13 cellular contexts compared by ENCODE assay signal in the genomic region with DNA sequence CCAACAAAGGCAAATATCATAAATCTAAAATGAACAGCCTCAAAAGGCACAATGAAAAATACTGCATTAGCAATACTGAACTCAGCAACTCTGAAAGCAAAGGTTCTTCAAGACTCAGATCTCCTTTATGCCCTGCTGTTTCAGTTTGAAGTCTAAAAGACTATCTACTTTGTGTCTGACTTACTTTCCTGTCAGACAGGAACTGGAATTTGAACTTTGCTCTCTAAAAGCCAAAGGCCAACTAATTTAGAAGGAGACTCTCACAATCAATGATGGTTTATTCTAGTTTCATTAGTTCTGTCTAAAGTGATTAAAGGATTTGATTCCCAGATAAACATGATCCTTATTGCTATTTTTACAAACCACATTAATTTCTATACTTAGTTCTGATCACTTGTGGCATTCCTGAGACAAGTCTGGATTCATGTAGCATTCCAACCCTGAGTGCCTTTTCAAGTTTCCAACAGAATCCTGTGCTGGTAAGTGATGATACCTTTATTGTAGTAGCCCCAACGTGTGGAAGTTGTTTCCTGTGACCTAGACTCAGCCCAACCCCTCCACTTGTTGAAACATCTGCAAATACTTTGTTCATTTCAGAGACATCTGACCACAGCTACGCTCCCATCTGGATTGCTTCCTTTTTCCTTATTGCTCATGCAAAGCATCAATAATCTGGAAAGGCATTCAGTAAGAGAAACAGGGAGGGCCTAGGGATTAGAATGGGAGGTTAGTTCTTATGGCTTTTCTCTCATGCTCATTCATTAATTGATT. TPM values are rescaled to one million over a fixed set of nuclear protein-coding genes. Genes with fewer than 3 reads are reported as not detected.
A peak's percentile ranks its signal among the peaks of the same experiment; 100 is the strongest.
DNase-seq lines count a peak whose midpoint lies in the region; ATAC-seq and TF ChIP-seq lines count a peak whose summit lies in the region.
"Had no signal": no experiment of that assay in that cellular context is flagged by ENCODE, and none has a peak within 500 bp of the region (broad histone marks: within the 10 kb centered on the region; RNA-seq: fewer than 3 reads in every experiment).

No MANE protein-coding gene starts in this region.

- ATAC-seq in left colon, result peak; percentile 74
- no peak for ATAC-seq in HG03280 (IDR thresholded peaks at IDR 0.05; ENCODE audit: unreplicated experiment)
- ATAC-seq: right cardiac atrium had no signal

- DNase-seq in CD1c-positive myeloid dendritic cell (ENCODE audit: extremely low spot score) (peak; percentile 59), HPDE6-E6E7 (ENCODE audit: extremely low spot score) (peak; percentile 66), astrocyte of the spinal cord (ENCODE audit: low read depth, low spot score) (peak; percentile 64), left colon (peak in 1 of 2 donors; percentile 49), NCI-H1930 (lab: John Stamatoyannopoulos, UW) (no peak), DMS79 treated with DMSO at 0.1 percent for 48 hours (lab: John Stamatoyannopoulos, UW) (no peak), NCI-H2171 (lab: John Stamatoyannopoulos, UW) (no peak)
- DNase-seq: CD8-positive, alpha-beta memory T cell; mesendoderm; NCI-H774; right cardiac atrium; T-helper 9 cell had no signal

- intact Hi-C loops in left colon (cut with DNase I, micrococcal nuclease), result no loop called here

- no peak overlapping the region for H3K4me3 ChIP-seq in astrocyte of the spinal cord (ENCODE audit: low read depth, low read length)

- no peak for TF ChIP-seq CTCF in astrocyte of the spinal cord (IDR thresholded peaks at IDR 0.05; ENCODE audit: low read depth, low read length)

- in situ Hi-C loops in astrocyte of the spinal cord (cut with HindIII; ENCODE audit: low sequenced_read_pairs), result no loop called here

RNA-seq across cellular contexts. Expression of a gene that starts 14.9 kb away (rescaled TPM):
- 1 to 10 TPM; 1.1 to 2.1 TPM for total RNA-seq in left colon

Comparison
In these comparisons a context has a peak if more than half of its experiments do, and no peak if none do; other contexts are left out.
1. DNase-seq: peak in CD1c-positive myeloid dendritic cell (single experiment), HPDE6-E6E7 (single experiment) and astrocyte of the spinal cord (single experiment); none in NCI-H1930 (0 of 2), DMS79 treated with DMSO at 0.1 percent for 48 hours (single experiment) and NCI-H2171 (single experiment).